ENCODE assay signal across 10 cellular contexts in genomic region chr7:87878208-87878735, GRCh38. TPM values are rescaled to one million over a fixed set of nuclear protein-coding genes. Genes with fewer than 3 reads are reported as not detected.
DNase-seq lines count a peak whose midpoint lies in the region; ATAC-seq and TF ChIP-seq lines count a peak whose summit lies in the region.
"Had no signal": no experiment of that assay in that cellular context is flagged by ENCODE, and none has a peak within 500 bp of the region (broad histone marks: within the 10 kb centered on the region; RNA-seq: fewer than 3 reads in every experiment).

No MANE protein-coding gene starts in this region.

- H3K27ac ChIP-seq in OCI-LY7 (ENCODE audit: low read depth, low read length, poor library complexity, severe bottlenecking) (no peak overlapping the region), psoas muscle (no peak overlapping the region), transverse colon (no peak overlapping the region)
- H3K27ac ChIP-seq: C4-2B had no signal

- H2AFZ ChIP-seq in OCI-LY7 (ENCODE audit: low read length): no peak overlapping the region

- H3K4me2 ChIP-seq in OCI-LY7 (ENCODE audit: low read length): peak overlapping the region; percentile 76

- POLR2A ChIA-PET in OCI-LY7 (lab: Charles Lee) (interaction anchor here (1.2 kb wide), 1 partner anchor 9 kb away, joined by 3 read pairs; no protein-coding TSS in a partner anchor), GM10248 (lab: Yijun Ruan, JAX) (no interaction called here)

- DNase-seq in activated CD8-positive, alpha-beta memory T cell treated with anti-CD3 and anti-CD28 coated beads, Interleukin-2, amount 10 ng/mL, durations not matched to agents 7 days and 5 days: no peak
- no peak for DNase-seq in activated CD8-positive, alpha-beta memory T cell treated with anti-CD3 and anti-CD28 coated beads, Interleukin-2, amount 50 U/mL, for 48 hours
- DNase-seq in OCI-LY7 (ENCODE audit: low spot score): no peak
- DNase-seq in dermis blood vessel endothelial cell: peak; percentile 10
- DNase-seq in psoas muscle: no peak
- no peak for DNase-seq in GM10248 (ENCODE audit: extremely low spot score)
- DNase-seq in transverse colon: no peak
- DNase-seq: NK-92 treated with Interleukin-12 subunit alpha and Interleukin-12 subunit beta, amount 100 ng/mL, for 24 hours had no signal

- peak overlapping the region; percentile 25 for H3K27ac Mint-ChIP-seq in activated CD8-positive, alpha-beta memory T cell treated with anti-CD3 and anti-CD28 coated beads, Interleukin-2, amount 10 ng/mL, durations not matched to agents 7 days and 5 days

- TF ChIP-seq CTCF in OCI-LY7 (conservative IDR thresholded peaks at IDR 0.05; ENCODE audit: low read length): no peak
- no peak for TF ChIP-seq CTCF in psoas muscle (IDR thresholded peaks at IDR 0.05)
- TF ChIP-seq CTCF in GM10248 (IDR thresholded peaks at IDR 0.05; ENCODE audit: control extremely low read depth, extremely low read depth, low read depth, missing control alignments): no peak
- no peak for TF ChIP-seq CTCF in transverse colon (IDR thresholded peaks at IDR 0.05)

- H3K9me3 ChIP-seq in OCI-LY7 (ENCODE audit: low read length) (no peaks in the 10 kb centered on the region), psoas muscle (no peaks in the 10 kb centered on the region), transverse colon (no peaks in the 10 kb centered on the region)

- H3K36me3 ChIP-seq in OCI-LY7 (ENCODE audit: insufficient read depth, low read length): peaks cover 67% of the 10 kb centered on the region
- H3K36me3 ChIP-seq in psoas muscle (ENCODE audit: insufficient read depth in 1 of 2, low read depth in 1 of 2): no peaks in the 10 kb centered on the region
- H3K36me3 ChIP-seq in transverse colon: no peaks in the 10 kb centered on the region

- peak overlapping the region; percentile 88 for H3K4me3 Mint-ChIP-seq in activated CD8-positive, alpha-beta memory T cell treated with anti-CD3 and anti-CD28 coated beads, Interleukin-2, amount 10 ng/mL, durations not matched to agents 7 days and 5 days

- BruUV-seq in OCI-LY7 (replicated peaks; lab: Mats Ljungman, UMichigan): no TSS peak

- in situ Hi-C loops in transverse colon (cut with MboI; ENCODE audit: low pct_ligation_motif_present in 1 of 4, low pct_unique_long_range_greater_than_20kb in 1 of 4, low sequenced_read_pairs in 3 of 4): loop anchor here in 3 of 4 donors (25.0 kb wide), 2 partner anchors 366 to 541 kb away; partner anchors contain the start of gene CROT (in 3 of the 3)

- peaks cover 55% of the 10 kb centered on the region for H3K4me1 Mint-ChIP-seq in activated CD8-positive, alpha-beta memory T cell treated with anti-CD3 and anti-CD28 coated beads, Interleukin-2, amount 10 ng/mL, durations not matched to agents 7 days and 5 days

- WGBS in psoas muscle, 3 donors: 62 to 69% (median 65%) methylated on average over 3 of the region's 3 CpGs
- 52 to 56% methylated on average over 3 of the region's 3 CpGs for WGBS in transverse colon (ENCODE audit: low coverage in 1 of 2), 2 donors

- TF ChIP-seq EP300 in transverse colon (IDR thresholded peaks at IDR 0.05; ENCODE audit: low read depth): no peak

- peaks cover 51% of the 10 kb centered on the region for H3K36me3 Mint-ChIP-seq in activated CD8-positive, alpha-beta memory T cell treated with anti-CD3 and anti-CD28 coated beads, Interleukin-2, amount 10 ng/mL, durations not matched to agents 7 days and 5 days

- no peaks in the 10 kb centered on the region for H3K27me3 ChIP-seq in psoas muscle (ENCODE audit: insufficient read depth in 3 of 3, low read length in 2 of 3)
- H3K27me3 ChIP-seq in transverse colon: no peaks in the 10 kb centered on the region

- no peak for TF ChIP-seq POLR2A in transverse colon (IDR thresholded peaks at IDR 0.05)

- peaks cover 35% of the 10 kb centered on the region for H3K4me1 ChIP-seq in OCI-LY7 (ENCODE audit: insufficient read depth, low read length, poor library complexity, severe bottlenecking)
- peaks cover 31% of the 10 kb centered on the region for H3K4me1 ChIP-seq in psoas muscle
- peaks cover 14 to 38% (median 27%) of the 10 kb centered on the region in 4 donors for H3K4me1 ChIP-seq in transverse colon

- H3K4me3 ChIP-seq in OCI-LY7 (ENCODE audit: low read depth, low read length, poor library complexity, severe bottlenecking) (peak overlapping the region; percentile 94), psoas muscle (peak overlapping the region; percentile 88), transverse colon (no peak overlapping the region)

- no peaks in the 10 kb centered on the region for H3K27me3 Mint-ChIP-seq in activated CD8-positive, alpha-beta memory T cell treated with anti-CD3 and anti-CD28 coated beads, Interleukin-2, amount 10 ng/mL, durations not matched to agents 7 days and 5 days

- CTCF ChIA-PET in activated CD8-positive, alpha-beta memory T cell treated with anti-CD3 and anti-CD28 coated beads, Interleukin-2, amount 10 ng/mL, durations not matched to agents 7 days and 5 days (lab: Charles Lee): interaction anchor here (1.7 kb wide), 1 partner anchor 8 kb away, joined by 11 read pairs; no protein-coding TSS in a partner anchor
- CTCF ChIA-PET in OCI-LY7 (lab: Charles Lee; ENCODE audit: unreplicated experiment): no interaction called here
- CTCF ChIA-PET in GM10248 (lab: Yijun Ruan, JAX): interaction anchor here (1.2 kb wide), 1 partner anchor 8 kb away, joined by 4 read pairs; no protein-coding TSS in a partner anchor

- H3K9me3 Mint-ChIP-seq in activated CD8-positive, alpha-beta memory T cell treated with anti-CD3 and anti-CD28 coated beads, Interleukin-2, amount 10 ng/mL, durations not matched to agents 7 days and 5 days (ENCODE audit: low read depth): no peaks in the 10 kb centered on the region

- no peaks in the 10 kb centered on the region for H3K9me2 ChIP-seq in OCI-LY7 (ENCODE audit: insufficient read depth, low read length)

- peaks cover 92% of the 10 kb centered on the region for H3K79me2 ChIP-seq in OCI-LY7 (ENCODE audit: insufficient read depth, low read depth, low read length)

- no peak for ATAC-seq in activated CD8-positive, alpha-beta memory T cell treated with anti-CD3 and anti-CD28 coated beads, Interleukin-2, amount 10 ng/mL, durations not matched to agents 7 days and 5 days
- ATAC-seq in psoas muscle: no peak
- ATAC-seq in HG03571 (IDR thresholded peaks at IDR 0.05; ENCODE audit: unreplicated experiment): no peak

- intact Hi-C loops in OCI-LY7 (cut with micrococcal nuclease; ENCODE audit: unreplicated experiment): loop anchor here (5.0 kb wide), 1 partner anchor 721 kb away; no protein-coding TSS in a partner anchor
- intact Hi-C loops in psoas muscle (cut with DNase I): loop anchor here (5.0 kb wide), 1 partner anchor 54 kb away; the partner anchor contains the start of gene ADAM22 (in 2 of the 2)
- intact Hi-C loops in transverse colon (cut with DNase I; ENCODE audit: low total_unique reads): no loop called here

- H4K20me1 ChIP-seq in OCI-LY7 (ENCODE audit: insufficient read depth, low read length): peaks cover 44% of the 10 kb centered on the region

RNA-seq across cellular contexts. Expression of gene DBF4, which starts 2.0 kb away (rescaled TPM):
- 10 to 100 TPM; 85.1 to 85.5 TPM for total RNA-seq in activated CD8-positive, alpha-beta memory T cell treated with anti-CD3 and anti-CD28 coated beads, Interleukin-2, amount 10 ng/mL, durations not matched to agents 7 days and 5 days
- 83.9 and 99.2 TPM in 2 replicates for total RNA-seq in OCI-LY7 (2014; rRNA removed; shearing (Covaris generic))
- total RNA-seq in OCI-LY7 (2022): 87.9 and 95.0 TPM in 2 replicates
- total RNA-seq in dermis blood vessel endothelial cell: 13.8 and 28.6 TPM in 2 replicates
- 1 to 10 TPM; 1.5 to 4.1 (median 2.0) TPM for total RNA-seq in psoas muscle
- polyA plus RNA-seq in psoas muscle: 1 to 10 TPM; 2.0 to 5.3 (median 3.8) TPM
- 10 to 100 TPM in 3 of 4 donors, 1 to 10 TPM in 1; 9.0 to 50.0 (median 11.1) TPM for total RNA-seq in transverse colon

RNA-seq across cellular contexts. Expression of gene SLC25A40, which starts 2.1 kb away (rescaled TPM):
- total RNA-seq in activated CD8-positive, alpha-beta memory T cell treated with anti-CD3 and anti-CD28 coated beads, Interleukin-2, amount 10 ng/mL, durations not matched to agents 7 days and 5 days: 10 to 100 TPM; 42.1 to 48.7 TPM
- 21.0 and 22.0 TPM in 2 replicates for total RNA-seq in OCI-LY7 (2014; rRNA removed; shearing (Covaris generic))
- total RNA-seq in OCI-LY7 (2022) (53.6 and 66.1 TPM in 2 replicates), dermis blood vessel endothelial cell (7.5 and 12.7 TPM in 2 replicates), psoas muscle (10 to 100 TPM in 1 of 4 donors, 1 to 10 TPM in 3; 5.8 to 11.2 (median 8.2) TPM), transverse colon (10 to 100 TPM in 3 of 4 donors, 1 to 10 TPM in 1; 1.4 to 50.8 (median 25.4) TPM)
- 1 to 10 TPM; 3.1 to 5.7 (median 5.2) TPM for polyA plus RNA-seq in psoas muscle

RNA-seq across cellular contexts. Expression of gene ADAM22, which starts 55.8 kb away (rescaled TPM):
- total RNA-seq in activated CD8-positive, alpha-beta memory T cell treated with anti-CD3 and anti-CD28 coated beads, Interleukin-2, amount 10 ng/mL, durations not matched to agents 7 days and 5 days: 1 to 10 TPM; 5.2 to 5.8 TPM
- total RNA-seq in OCI-LY7 (2014; rRNA removed; shearing (Covaris generic)): 12.0 and 20.4 TPM in 2 replicates
- total RNA-seq in OCI-LY7 (2022): 13.6 and 14.6 TPM in 2 replicates
- total RNA-seq in dermis blood vessel endothelial cell: 1.1 and 2.0 TPM in 2 replicates
- 1 to 10 TPM in 2 of 4 donors, under 1 TPM in 2; 0.42 to 7.0 (median 1.0) TPM for total RNA-seq in psoas muscle
- polyA plus RNA-seq in psoas muscle: under 1 TPM; 0.09 to 0.38 (median 0.14) TPM
- 10 to 100 TPM in 1 of 4 donors, 1 to 10 TPM in 3; 3.8 to 17.3 (median 6.0) TPM for total RNA-seq in transverse colon

Comparison
In these comparisons a context has a peak if more than half of its experiments do, and no peak if none do; other contexts are left out.
1. H3K4me3 ChIP-seq: peak in OCI-LY7 (single experiment) and psoas muscle (single experiment); none in transverse colon (0 of 4).